ENCODE assay signal across 8 cellular contexts in genomic region chr3:47161983-47162694, GRCh38. TPM values are rescaled to one million over a fixed set of nuclear protein-coding genes. Genes with fewer than 3 reads are reported as not detected.
A peak's percentile ranks its signal among the peaks of the same experiment; 100 is the strongest.
DNase-seq lines count a peak whose midpoint lies in the region; ATAC-seq and TF ChIP-seq lines count a peak whose summit lies in the region.

No MANE protein-coding gene starts in this region.

- in situ Hi-C loops in brain microvascular endothelial cell (cut with HindIII; ENCODE audit: low pct_ligation_motif_present, low sequenced_read_pairs) = no loop called here

- H3K27me3 ChIP-seq in HUES64 (ENCODE audit: insufficient read depth, low read length) (no peaks in the 10 kb centered on the region), brain microvascular endothelial cell (replicated peaks) (no peaks in the 10 kb centered on the region), mononuclear cell (ENCODE audit: insufficient read depth, low read length) (no peaks in the 10 kb centered on the region)

- peak overlapping the region; percentile 79 for H3K4me3 ChIP-seq in AG04449 (ENCODE audit: low read depth, low read length)
- H3K4me3 ChIP-seq in HUES64 (ENCODE audit: low read length) = peak overlapping the region; percentile 66
- peak overlapping the region; percentile 85 for H3K4me3 ChIP-seq in brain microvascular endothelial cell (ENCODE audit: low read depth, low read length)
- peak overlapping the region; percentile 96 for H3K4me3 ChIP-seq in mononuclear cell (ENCODE audit: low read length)

- no peak for ATAC-seq in HG03520 (IDR thresholded peaks at IDR 0.05; ENCODE audit: unreplicated experiment)
- no peak for ATAC-seq in omental fat pad (ENCODE audit: low FRiP score)

- POLR2A ChIA-PET in AG04449 (lab: Yijun Ruan, JAX) = no interaction called here

- H3K9me3 ChIP-seq in HUES64 (ENCODE audit: insufficient read depth, low read depth, low read length) (no peaks in the 10 kb centered on the region), mononuclear cell (ENCODE audit: low read depth, low read length) (no peaks in the 10 kb centered on the region)

- no peaks in the 10 kb centered on the region for H3K36me3 ChIP-seq in HUES64 (ENCODE audit: insufficient read depth, low read length)
- no peaks in the 10 kb centered on the region for H3K36me3 ChIP-seq in brain microvascular endothelial cell (replicated peaks)

- no peak overlapping the region for H3K27ac ChIP-seq in HUES64 (ENCODE audit: low read depth, low read length)
- peak overlapping the region; percentile 77 for H3K27ac ChIP-seq in brain microvascular endothelial cell

- CTCF ChIA-PET in AG04449 (lab: Yijun Ruan, JAX) = interaction anchor here (1.2 to 1.3 kb wide), 2 partner anchors 9 to 44 kb away, joined by 3 to 4 read pairs; no protein-coding TSS in a partner anchor

- WGBS in HUES64 = 57% methylated on average over 2 of the region's 4 CpGs

- DNase-seq in AG04449 (ENCODE audit: low read depth, low spot score) = no peak
- no peak for DNase-seq in brain microvascular endothelial cell
- no peak for DNase-seq in NCI-H526 treated with DMSO at 0.1 percent for 48 hours (lab: John Stamatoyannopoulos, UW)
- DNase-seq in omental fat pad (ENCODE audit: low spot score) = no peak
- DNase-seq in HT-29 (ENCODE audit: low spot score) = no peak

- H3K4me1 ChIP-seq in HUES64 (ENCODE audit: insufficient read depth, low read length) (peaks cover 26% of the 10 kb centered on the region; the same call in 1 of the 2 replicates), mononuclear cell (ENCODE audit: insufficient read depth, low read length) (peaks cover 64% of the 10 kb centered on the region)

- no peak for TF ChIP-seq CTCF in AG04449 (IDR thresholded peaks at IDR 0.05; ENCODE audit: insufficient read depth, low read length, missing control alignments)
- no peak for TF ChIP-seq CTCF in brain microvascular endothelial cell (IDR thresholded peaks at IDR 0.05; ENCODE audit: low read depth, low read length, missing control alignments)
- TF ChIP-seq CTCF in omental fat pad (IDR thresholded peaks at IDR 0.05) = no peak

- peak overlapping the region; percentile 94 for H3K9ac ChIP-seq in HUES64 (ENCODE audit: low read depth, low read length)

RNA-seq across cellular contexts. Expression of gene SETD2, which starts 1.8 kb away (rescaled TPM):
- 25.8 TPM for polyA plus RNA-seq in HUES64 (2013, experiment 1 of 2)
- polyA plus RNA-seq in HUES64 (2013, experiment 2 of 2) = 27.8 TPM
- total RNA-seq in mononuclear cell = 121 TPM
- total RNA-seq in omental fat pad = 10 to 100 TPM; 42.9 to 83.1 (median 52.1) TPM
- total RNA-seq in HT-29 (2014; rRNA removed; shearing (Covaris generic)) = 8.7 and 13.4 TPM in 2 replicates
